1 cellular context compared by ENCODE assay signal in the genomic region with DNA sequence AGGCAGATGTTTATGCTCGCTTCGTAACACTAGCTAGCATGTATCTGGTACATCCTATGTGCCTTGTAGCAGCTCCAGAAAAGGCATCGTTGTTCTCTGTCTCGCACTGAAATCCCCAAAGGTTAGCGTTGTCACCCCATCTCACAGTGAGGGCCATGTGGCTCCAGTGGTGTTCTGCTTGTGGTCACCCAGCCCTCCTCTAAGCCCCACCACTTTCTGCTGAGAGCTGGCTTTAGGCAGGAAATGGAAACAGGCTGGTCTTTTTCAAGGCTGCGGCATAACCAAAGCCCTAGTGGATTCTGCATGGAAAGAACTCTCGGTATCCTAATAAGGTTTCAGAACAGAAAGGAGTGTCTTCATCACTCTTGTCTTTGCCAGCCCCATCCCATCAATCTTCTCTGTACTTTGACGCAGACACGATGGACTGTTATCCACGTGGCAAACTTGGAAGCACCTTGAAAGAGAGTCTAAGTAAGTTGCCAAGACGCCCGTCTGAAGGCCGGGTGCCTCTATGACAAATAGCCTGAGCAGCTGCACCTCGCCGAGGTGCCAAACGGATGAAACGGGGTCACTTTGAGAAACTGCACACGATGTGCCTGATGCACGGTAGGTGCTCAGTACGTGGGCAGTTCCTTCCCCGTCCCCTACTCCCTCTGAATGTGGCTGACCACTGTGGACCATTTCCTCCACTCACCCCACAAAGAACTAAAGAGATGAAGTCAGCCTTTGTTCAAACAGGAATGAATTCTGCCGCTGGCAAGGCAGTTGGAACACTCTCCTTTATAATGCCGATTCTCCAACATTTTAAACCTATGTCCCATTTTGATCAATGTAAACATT.
TF ChIP-seq lines count a peak whose summit lies in the region.

No MANE protein-coding gene starts in this region.

TF ChIP-seq in GM23338, 12 proteins besides CTCF, POLR2A, EP300 and RAD21 (continued from another document):
- TF ChIP-seq, protein P1, sequence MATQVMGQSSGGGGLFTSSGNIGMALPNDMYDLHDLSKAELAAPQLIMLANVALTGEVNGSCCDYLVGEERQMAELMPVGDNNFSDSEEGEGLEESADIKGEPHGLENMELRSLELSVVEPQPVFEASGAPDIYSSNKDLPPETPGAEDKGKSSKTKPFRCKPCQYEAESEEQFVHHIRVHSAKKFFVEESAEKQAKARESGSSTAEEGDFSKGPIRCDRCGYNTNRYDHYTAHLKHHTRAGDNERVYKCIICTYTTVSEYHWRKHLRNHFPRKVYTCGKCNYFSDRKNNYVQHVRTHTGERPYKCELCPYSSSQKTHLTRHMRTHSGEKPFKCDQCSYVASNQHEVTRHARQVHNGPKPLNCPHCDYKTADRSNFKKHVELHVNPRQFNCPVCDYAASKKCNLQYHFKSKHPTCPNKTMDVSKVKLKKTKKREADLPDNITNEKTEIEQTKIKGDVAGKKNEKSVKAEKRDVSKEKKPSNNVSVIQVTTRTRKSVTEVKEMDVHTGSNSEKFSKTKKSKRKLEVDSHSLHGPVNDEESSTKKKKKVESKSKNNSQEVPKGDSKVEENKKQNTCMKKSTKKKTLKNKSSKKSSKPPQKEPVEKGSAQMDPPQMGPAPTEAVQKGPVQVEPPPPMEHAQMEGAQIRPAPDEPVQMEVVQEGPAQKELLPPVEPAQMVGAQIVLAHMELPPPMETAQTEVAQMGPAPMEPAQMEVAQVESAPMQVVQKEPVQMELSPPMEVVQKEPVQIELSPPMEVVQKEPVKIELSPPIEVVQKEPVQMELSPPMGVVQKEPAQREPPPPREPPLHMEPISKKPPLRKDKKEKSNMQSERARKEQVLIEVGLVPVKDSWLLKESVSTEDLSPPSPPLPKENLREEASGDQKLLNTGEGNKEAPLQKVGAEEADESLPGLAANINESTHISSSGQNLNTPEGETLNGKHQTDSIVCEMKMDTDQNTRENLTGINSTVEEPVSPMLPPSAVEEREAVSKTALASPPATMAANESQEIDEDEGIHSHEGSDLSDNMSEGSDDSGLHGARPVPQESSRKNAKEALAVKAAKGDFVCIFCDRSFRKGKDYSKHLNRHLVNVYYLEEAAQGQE (IDR thresholded peaks at IDR 0.05; ENCODE audit: unreplicated experiment) = no peak
- TF ChIP-seq CREB1 (CRISPR knock-in tag; IDR thresholded peaks at IDR 0.05; ENCODE audit: low read depth) = no peak
- no peak for TF ChIP-seq EZH2phosphoT487 (IDR thresholded peaks at IDR 0.05; ENCODE audit: unreplicated experiment)
- no peak for TF ChIP-seq POLR2AphosphoS5 (IDR thresholded peaks at IDR 0.05; ENCODE audit: low read depth)
- no peak for TF ChIP-seq EZH2 (IDR thresholded peaks at IDR 0.05; ENCODE audit: low read depth, unreplicated experiment)
- TF ChIP-seq ZNF331 (CRISPR knock-in tag; IDR thresholded peaks at IDR 0.05; ENCODE audit: low read depth) = no peak
